12 cellular contexts compared by ENCODE assay signal in genomic region chr17:74426551-74427047, GRCh38. TPM values are rescaled to one million over a fixed set of nuclear protein-coding genes. Genes with fewer than 3 reads are reported as not detected.
DNase-seq lines count a peak whose midpoint lies in the region; ATAC-seq and TF ChIP-seq lines count a peak whose summit lies in the region.
"Had no signal": no experiment of that assay in that cellular context is flagged by ENCODE, and none has a peak within 500 bp of the region (broad histone marks: within the 10 kb centered on the region; RNA-seq: fewer than 3 reads in every experiment).

No MANE protein-coding gene starts in this region.

- no TSS peak for BruUV-seq in Panc1 (replicated peaks; lab: Mats Ljungman, UMichigan)

- intact Hi-C loops in Panc1 (cut with micrococcal nuclease; ENCODE audit: unreplicated experiment), result no loop called here

- peak overlapping the region in 5 of 11 experiments; percentile 10 to 33 (median 26); a peak in 4 of 22 replicates for H3K9ac ChIP-seq in BLaER1 treated with 17β-estradiol and CSF1 and Interleukin-3, amounts not matched to agents 10 nM and 100 nM

- H3K9me3 Mint-ChIP-seq in nephron progenitor cell, result peaks cover 8% of the 10 kb centered on the region
- H3K9me3 Mint-ChIP-seq: activated CD4-positive, alpha-beta T cell treated with anti-CD3 and anti-CD28 coated beads, Interleukin-2, amount 10 ng/mL, durations not matched to agents 7 days and 5 days; natural killer cell treated with Interleukin-12 subunit alpha and Interleukin-12 subunit beta and Interleukin-15 and Interleukin-18, amount 100 ng/mL, for 72 hours; T-helper 1 cell treated with Interleukin-12 subunit alpha and Interleukin-12 subunit beta and Interleukin-4 antibody, amounts not matched to agents 30 μg/mL and 1 μg/mL, for 36 hours had no signal

- H3K4me3 ChIP-seq in BLaER1 treated with 17β-estradiol and CSF1 and Interleukin-3, amounts not matched to agents 10 nM and 100 nM, result peak overlapping the region in 1 of 10 experiments; percentile 9; a peak in 1 of 20 replicates
- no peak overlapping the region for H3K4me3 ChIP-seq in Panc1 (ENCODE audit: low read depth in 2 of 2, low read length in 2 of 2)
- no peak overlapping the region for H3K4me3 ChIP-seq in fibroblast of mammary gland (ENCODE audit: control insufficient read depth, low read depth, low read length)

- DNase-seq in Panc1 (ENCODE audit: low read depth, low spot score), result no peak
- peak; percentile 55 for DNase-seq in fibroblast of mammary gland (ENCODE audit: low read depth)
- no peak for DNase-seq in nephron progenitor cell
- DNase-seq in cerebellum (ENCODE audit: low spot score), result no peak
- DNase-seq: activated CD4-positive, alpha-beta T cell treated with anti-CD3 and anti-CD28 coated beads, Interleukin-2, amount 10 ng/mL, durations not matched to agents 7 days and 5 days; MM.1S had no signal

- in situ Hi-C loops in Panc1 (cut with HindIII; ENCODE audit: low pct_unique_long_range_greater_than_20kb, low sequenced_read_pairs), result no loop called here

- H3K27me3 Mint-ChIP-seq in nephron progenitor cell (ENCODE audit: low read depth, poor library complexity), result no peaks in the 10 kb centered on the region

- peaks cover 62% of the 10 kb centered on the region for H3K4me1 Mint-ChIP-seq in nephron progenitor cell

- H3K4me1 ChIP-seq in BLaER1 treated with 17β-estradiol and CSF1 and Interleukin-3, amounts not matched to agents 10 nM and 100 nM, result peaks cover 45 to 59% (median 52%) of the 10 kb centered on the region in 10 experiments
- peaks cover 45% of the 10 kb centered on the region for H3K4me1 ChIP-seq in Panc1 (ENCODE audit: control insufficient read depth, insufficient read depth, low read length)

- peaks cover under 1 to 5% (median 3%) of the 10 kb centered on the region in 11 experiments; a peak in 20 of 22 replicates for H3K27me3 ChIP-seq in BLaER1 treated with 17β-estradiol and CSF1 and Interleukin-3, amounts not matched to agents 10 nM and 100 nM
- H3K27me3 ChIP-seq in Panc1 (ENCODE audit: control insufficient read depth, insufficient read depth, low read length), result no peaks in the 10 kb centered on the region

- no peaks in the 10 kb centered on the region for H3K36me3 ChIP-seq in BLaER1 treated with 17β-estradiol and CSF1 and Interleukin-3, amounts not matched to agents 10 nM and 100 nM
- H3K36me3 ChIP-seq in Panc1 (ENCODE audit: control insufficient read depth, insufficient read depth, low read length), result no peaks in the 10 kb centered on the region; the same call in 1 of the 2 replicates

- peaks cover 0 to 5% (median 0%) of the 10 kb centered on the region in 11 experiments; a peak in 1 of 22 replicates for H4K20me1 ChIP-seq in BLaER1 treated with 17β-estradiol and CSF1 and Interleukin-3, amounts not matched to agents 10 nM and 100 nM

- peak overlapping the region; percentile 77 to 100 (median 84) for H3K4me2 ChIP-seq in BLaER1 treated with 17β-estradiol and CSF1 and Interleukin-3, amounts not matched to agents 10 nM and 100 nM

- CTCF ChIA-PET in Panc1 (lab: Charles Lee), result no interaction called here

- peaks cover 0 to 8% (median 0%) of the 10 kb centered on the region in 11 experiments; a peak in 3 of 22 replicates for H3K9me3 ChIP-seq in BLaER1 treated with 17β-estradiol and CSF1 and Interleukin-3, amounts not matched to agents 10 nM and 100 nM (replicated peaks in 1 of 11)
- no peaks in the 10 kb centered on the region for H3K9me3 ChIP-seq in Panc1 (ENCODE audit: control insufficient read depth, insufficient read depth, low read depth, low read length)

- H3K27ac Mint-ChIP-seq in nephron progenitor cell, result peak overlapping the region; percentile 85
- H3K27ac Mint-ChIP-seq: natural killer cell treated with Interleukin-12 subunit alpha and Interleukin-12 subunit beta and Interleukin-15 and Interleukin-18, amount 100 ng/mL, for 72 hours; T-helper 1 cell treated with Interleukin-12 subunit alpha and Interleukin-12 subunit beta and Interleukin-4 antibody, amounts not matched to agents 30 μg/mL and 1 μg/mL, for 36 hours had no signal

- peaks cover 7% of the 10 kb centered on the region for H3K36me3 Mint-ChIP-seq in nephron progenitor cell (ENCODE audit: low read depth)
- H3K36me3 Mint-ChIP-seq: natural killer cell treated with Interleukin-12 subunit alpha and Interleukin-12 subunit beta and Interleukin-15 and Interleukin-18, amount 100 ng/mL, for 72 hours had no signal

- POLR2A ChIA-PET in Panc1 (lab: Charles Lee), result interaction anchor here (0.6 kb wide), 1 partner anchor 446 kb away, joined by 5 read pairs; no protein-coding TSS in a partner anchor

- TF ChIP-seq CTCF in Panc1 (IDR thresholded peaks at IDR 0.05), result no peak
- TF ChIP-seq CTCF in fibroblast of mammary gland (conservative IDR thresholded peaks at IDR 0.05; ENCODE audit: control insufficient read depth, insufficient read depth, low read depth, low read length), result no peak
- no peak for TF ChIP-seq CTCF in nephron progenitor cell (IDR thresholded peaks at IDR 0.05)

- peak overlapping the region; percentile 60 for H3K4me3 Mint-ChIP-seq in nephron progenitor cell
- H3K4me3 Mint-ChIP-seq: activated CD4-positive, alpha-beta T cell treated with anti-CD3 and anti-CD28 coated beads, Interleukin-2, amount 10 ng/mL, durations not matched to agents 7 days and 5 days; natural killer cell treated with Interleukin-12 subunit alpha and Interleukin-12 subunit beta and Interleukin-15 and Interleukin-18, amount 100 ng/mL, for 72 hours; T-helper 1 cell treated with Interleukin-12 subunit alpha and Interleukin-12 subunit beta and Interleukin-4 antibody, amounts not matched to agents 30 μg/mL and 1 μg/mL, for 36 hours had no signal

- ATAC-seq in Panc1 (no peak), GM21619 (IDR thresholded peaks at IDR 0.05; ENCODE audit: unreplicated experiment) (no peak), HG03095 (IDR thresholded peaks at IDR 0.05; ENCODE audit: unreplicated experiment) (no peak), HG03139 (IDR thresholded peaks at IDR 0.05; ENCODE audit: unreplicated experiment) (no peak)
- ATAC-seq: natural killer cell treated with Interleukin-12 subunit alpha and Interleukin-12 subunit beta and Interleukin-15 and Interleukin-18, amount 100 ng/mL, for 72 hours had no signal

- peak overlapping the region in 8 of 11 experiments; percentile 6 to 56 (median 48); a peak in 12 of 22 replicates for H3K27ac ChIP-seq in BLaER1 treated with 17β-estradiol and CSF1 and Interleukin-3, amounts not matched to agents 10 nM and 100 nM
- peak overlapping the region; percentile 79 for H3K27ac ChIP-seq in Panc1 (ENCODE audit: low read length)

RNA-seq across cellular contexts. Expression of gene GPRC5C, which starts 5.3 kb away (rescaled TPM):
- 57.1 TPM for total RNA-seq in Panc1 (2021; ENCODE audit: unreplicated experiment)
- 49.5 TPM for polyA plus RNA-seq in Panc1 (2012; ENCODE audit: insufficient read length)
- total RNA-seq in cerebellum, result 6.4 TPM
- total RNA-seq: activated CD4-positive, alpha-beta T cell treated with anti-CD3 and anti-CD28 coated beads, Interleukin-2, amount 10 ng/mL, durations not matched to agents 7 days and 5 days had no signal

RNA-seq across cellular contexts. Expression of gene CD300A, which starts 39.8 kb away (rescaled TPM):
- 0.21 TPM for total RNA-seq in Panc1 (2021; ENCODE audit: unreplicated experiment)
- polyA plus RNA-seq in Panc1 (2012; ENCODE audit: insufficient read length), result not detected
- total RNA-seq in cerebellum, result 2.6 TPM

RNA-seq across cellular contexts. Expression of gene GPR142, which starts 59.3 kb away (rescaled TPM):
- total RNA-seq in Panc1 (2021; ENCODE audit: unreplicated experiment) (not detected), cerebellum (not detected)
- not detected for polyA plus RNA-seq in Panc1 (2012; ENCODE audit: insufficient read length)
- total RNA-seq: activated CD4-positive, alpha-beta T cell treated with anti-CD3 and anti-CD28 coated beads, Interleukin-2, amount 10 ng/mL, durations not matched to agents 7 days and 5 days; natural killer cell treated with Interleukin-12 subunit alpha and Interleukin-12 subunit beta and Interleukin-15 and Interleukin-18, amount 100 ng/mL, for 72 hours had no signal
